18 cellular contexts compared by ENCODE assay signal in genomic region chr13:65064967-65065366, GRCh38.
DNase-seq lines count a peak whose midpoint lies in the region; ATAC-seq, FAIRE-seq and TF ChIP-seq lines count a peak whose summit lies in the region.
"Had no signal": no experiment of that assay in that cellular context is flagged by ENCODE, and none has a peak within 500 bp of the region (broad histone marks: within the 10 kb centered on the region; RNA-seq: fewer than 3 reads in every experiment).

No MANE protein-coding gene starts in this region.

- in situ Hi-C loops in GM12878 (cut with MboI), result no loop called here

- no peaks in the 10 kb centered on the region for H3F3A ChIP-seq in OCI-LY1 (ENCODE audit: insufficient read depth, low read length)

- intact Hi-C loops in GM12878 (cut with micrococcal nuclease; ENCODE audit: unreplicated experiment), result no loop called here

- no peak overlapping the region for H3K27ac ChIP-seq in Karpas-422 (ENCODE audit: low read length)
- H3K27ac ChIP-seq in OCI-LY1 (ENCODE audit: low read depth, low read length, poor library complexity, severe bottlenecking), result no peak overlapping the region
- H3K27ac ChIP-seq in GM12878 (ENCODE audit: control insufficient read depth, insufficient read depth), result no peak overlapping the region
- H3K27ac ChIP-seq in upper lobe of left lung, result no peak overlapping the region
- no peak overlapping the region for H3K27ac ChIP-seq in tibial nerve

- no peak overlapping the region for H3K4me3 ChIP-seq in GM12865 (ENCODE audit: low read depth, low read length)
- no peak overlapping the region for H3K4me3 ChIP-seq in Karpas-422 (ENCODE audit: low read length)
- H3K4me3 ChIP-seq in OCI-LY1 (ENCODE audit: low read depth, low read length, poor library complexity, severe bottlenecking), result no peak overlapping the region
- H3K4me3 ChIP-seq in GM12878, result no peak overlapping the region
- no peak overlapping the region for H3K4me3 ChIP-seq in upper lobe of left lung
- H3K4me3 ChIP-seq in tibial nerve, result no peak overlapping the region
- H3K4me3 ChIP-seq: A549, HAP-1 had no signal

- CTCF ChIA-PET in GM12878 (lab: Yijun Ruan, JAX), result no interaction called here

- TF ChIP-seq RAD21 in GM12878 (IDR thresholded peaks at IDR 0.05; ENCODE audit: insufficient read depth, low read depth, low read length), result no peak

- H3K9ac ChIP-seq in Karpas-422 (ENCODE audit: low read length) (no peak overlapping the region), OCI-LY1 (ENCODE audit: low read length) (no peak overlapping the region), GM12878 (ENCODE audit: control insufficient read depth, insufficient read depth, low read length) (no peak overlapping the region)

- H4K20me1 ChIP-seq in Karpas-422 (ENCODE audit: insufficient read depth, low read depth, low read length) (no peaks in the 10 kb centered on the region), OCI-LY1 (ENCODE audit: insufficient read depth, low read length) (no peaks in the 10 kb centered on the region), GM12878 (ENCODE audit: control insufficient read depth, insufficient read depth) (no peaks in the 10 kb centered on the region)

- TF ChIP-seq EP300 in GM12878 (IDR thresholded peaks at IDR 0.05; ENCODE audit: borderline replicate concordance in 1 of 2, control insufficient read depth in 1 of 2, low read depth in 2 of 2, low read length in 2 of 2), result no peak
- TF ChIP-seq EP300 in upper lobe of left lung (IDR thresholded peaks at IDR 0.05), result no peak
- no peak for TF ChIP-seq EP300 in tibial nerve (IDR thresholded peaks at IDR 0.05)

- POLR2A ChIA-PET in GM12878 (lab: Charles Lee), result interaction anchor here (0.8 kb wide), 1 partner anchor 1691 kb away, joined by 4 read pairs; no protein-coding TSS in a partner anchor

- H3K79me2 ChIP-seq in Karpas-422 (ENCODE audit: low read length) (no peaks in the 10 kb centered on the region), OCI-LY1 (ENCODE audit: insufficient read depth, low read length) (no peaks in the 10 kb centered on the region), GM12878 (ENCODE audit: control insufficient read depth, insufficient read depth, low read length) (no peaks in the 10 kb centered on the region)

- TF ChIP-seq CTCF in GM12865 (IDR thresholded peaks at IDR 0.05; ENCODE audit: insufficient read depth, low read depth, low read length, missing control alignments) (no peak), OCI-LY1 (IDR thresholded peaks at IDR 0.05; ENCODE audit: low read length) (peak; percentile 30; the same call in 1 of the 2 replicates), GM12878 (IDR thresholded peaks at IDR 0.05 in 2 of 3, conservative IDR thresholded peaks at IDR 0.05 in 1 of 3; ENCODE audit: control insufficient read depth in 2 of 3, extremely low read depth in 1 of 3, insufficient read depth in 1 of 3, low read depth in 3 of 3, low read length in 3 of 3) (no peak), upper lobe of left lung (IDR thresholded peaks at IDR 0.05) (no peak), tibial nerve (IDR thresholded peaks at IDR 0.05) (no peak)

- DNase-seq in GM12865 (ENCODE audit: low read depth) (peak; percentile 31), Karpas-422 (no peak), GM12878 (ENCODE audit: low read depth, low spot score) (no peak), upper lobe of left lung (no peak), HuH-7 (ENCODE audit: low spot score) (no peak), tibial nerve (ENCODE audit: low spot score in 2 of 2) (no peak)
- DNase-seq: CD8-positive, alpha-beta T cell; COR-L47; DMS153; GF-D8; HFFc6; KBM-7 had no signal

- H3K4me2 ChIP-seq in Karpas-422 (ENCODE audit: low read depth, low read length, poor library complexity, severe bottlenecking), result no peak overlapping the region
- H3K4me2 ChIP-seq in OCI-LY1 (ENCODE audit: low read length), result 0 out of 2 replicates have a peak overlapping the region, but pooled peaks have one; percentile 8
- no peak overlapping the region for H3K4me2 ChIP-seq in GM12878 (ENCODE audit: control insufficient read depth, insufficient read depth)

- H3K36me3 ChIP-seq in Karpas-422 (ENCODE audit: insufficient read depth, low read length) (no peaks in the 10 kb centered on the region), OCI-LY1 (ENCODE audit: insufficient read depth, low read length) (no peaks in the 10 kb centered on the region), GM12878 (ENCODE audit: control insufficient read depth in 2 of 2, insufficient read depth in 2 of 2, low read length in 1 of 2) (no peaks in the 10 kb centered on the region), upper lobe of left lung (no peaks in the 10 kb centered on the region), tibial nerve (no peaks in the 10 kb centered on the region)
- H3K36me3 ChIP-seq: HAP-1 had no signal

- 22% methylated on average over 4 of the region's 4 CpGs for WGBS in GM12878 (ENCODE audit: insufficient coverage, insufficient replicate concordance, low lambda C conversion rate, missing lambda C conversion rate)
- 70 to 79% methylated on average over 4 of the region's 4 CpGs for WGBS in upper lobe of left lung, 2 donors
- WGBS in tibial nerve, 2 donors, result 82 to 91% methylated on average over 4 of the region's 4 CpGs

- no TSS peak for BruUV-seq in GM12878 (replicated peaks; lab: Mats Ljungman, UMichigan)

- FAIRE-seq in GM12878 (lab: Jason Lieb, UNC), result no peak
- FAIRE-seq: A549, D721Med, GM18507, H1 had no signal

- H3K9me3 ChIP-seq in Karpas-422 (ENCODE audit: low read length) (no peaks in the 10 kb centered on the region), OCI-LY1 (ENCODE audit: low read length) (no peaks in the 10 kb centered on the region), GM12878 (replicated peaks; ENCODE audit: control insufficient read depth, insufficient read depth, low read length) (no peaks in the 10 kb centered on the region), upper lobe of left lung (no peaks in the 10 kb centered on the region), tibial nerve (no peaks in the 10 kb centered on the region)
- H3K9me3 ChIP-seq: A549, HAP-1 had no signal

- H3K9me2 ChIP-seq in Karpas-422 (replicated peaks; ENCODE audit: insufficient read depth, low read length), result no peaks in the 10 kb centered on the region
- no peaks in the 10 kb centered on the region for H3K9me2 ChIP-seq in OCI-LY1 (ENCODE audit: low read depth, low read length)

- TF ChIP-seq POLR2A in GM12878 (IDR thresholded peaks at IDR 0.05; ENCODE audit: low read depth, low read length) (no peak), upper lobe of left lung (IDR thresholded peaks at IDR 0.05) (no peak), tibial nerve (IDR thresholded peaks at IDR 0.05) (no peak)

- no peaks in the 10 kb centered on the region for H3K27me3 ChIP-seq in Karpas-422 (ENCODE audit: low read length)
- H3K27me3 ChIP-seq in OCI-LY1 (ENCODE audit: insufficient read depth, low read length), result no peaks in the 10 kb centered on the region
- H3K27me3 ChIP-seq in GM12878 (replicated peaks in 1 of 2; ENCODE audit: control insufficient read depth in 2 of 2, insufficient read depth in 2 of 2, low read length in 1 of 2), result no peaks in the 10 kb centered on the region
- H3K27me3 ChIP-seq in upper lobe of left lung, result no peaks in the 10 kb centered on the region
- no peaks in the 10 kb centered on the region for H3K27me3 ChIP-seq in tibial nerve

- RAD21 ChIA-PET in GM12878 (lab: Charles Lee; ENCODE audit: unreplicated experiment), result no interaction called here

- SMC1A ChIA-PET in GM12878 (lab: Charles Lee; ENCODE audit: uncharacterized antibody, unreplicated experiment), result no interaction called here

- H2AFZ ChIP-seq in Karpas-422 (ENCODE audit: low read length), result peak overlapping the region; percentile 55; the same call in 1 of the 2 replicates
- peak overlapping the region; percentile 54 for H2AFZ ChIP-seq in OCI-LY1 (ENCODE audit: low read length)
- H2AFZ ChIP-seq in GM12878 (ENCODE audit: control insufficient read depth, low read depth, low read length), result no peak overlapping the region

- ATAC-seq in GM12878 (peak; percentile 75), upper lobe of left lung (ENCODE audit: low FRiP score in 2 of 2) (no peak)
- ATAC-seq: CD8-positive, alpha-beta T cell had no signal

- no peaks in the 10 kb centered on the region for H3K4me1 ChIP-seq in Karpas-422 (ENCODE audit: low read length)
- H3K4me1 ChIP-seq in OCI-LY1 (ENCODE audit: insufficient read depth, low read length, severe bottlenecking), result peaks cover 18% of the 10 kb centered on the region
- no peaks in the 10 kb centered on the region for H3K4me1 ChIP-seq in GM12878 (ENCODE audit: control insufficient read depth, insufficient read depth, low read length)
- H3K4me1 ChIP-seq in upper lobe of left lung, result no peaks in the 10 kb centered on the region
- no peaks in the 10 kb centered on the region for H3K4me1 ChIP-seq in tibial nerve

TF ChIP-seq in GM12878, 131 proteins besides CTCF, POLR2A, EP300 and RAD21:
- TF ChIP-seq CBFB (IDR thresholded peaks at IDR 0.05; ENCODE audit: low read depth) (no peak), MLLT1 (IDR thresholded peaks at IDR 0.05) (no peak), HDAC6 (IDR thresholded peaks at IDR 0.05; ENCODE audit: unreplicated experiment) (no peak)
